9 cellular contexts compared by ENCODE assay signal in the genomic region with DNA sequence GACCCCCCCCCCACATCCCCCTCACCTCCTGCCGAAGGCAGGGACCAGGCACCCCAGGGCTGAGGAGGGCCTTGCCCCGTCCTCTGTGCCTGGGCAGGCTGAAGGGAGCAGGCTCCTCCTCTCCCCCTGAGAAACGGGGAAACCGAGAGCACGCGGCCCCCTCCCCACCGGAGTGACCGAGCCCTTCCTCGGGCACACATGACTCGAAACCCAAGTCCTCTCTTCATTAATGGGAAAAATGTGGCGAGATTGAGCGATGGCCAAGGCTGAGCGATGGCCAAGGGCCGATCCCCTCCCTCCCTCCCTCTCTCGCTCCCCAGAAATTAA. TPM values are rescaled to one million over a fixed set of nuclear protein-coding genes. Genes with fewer than 3 reads are reported as not detected.
DNase-seq lines count a peak whose midpoint lies in the region; ATAC-seq and TF ChIP-seq lines count a peak whose summit lies in the region.
"Had no signal": no experiment of that assay in that cellular context is flagged by ENCODE, and none has a peak within 500 bp of the region (broad histone marks: within the 10 kb centered on the region; RNA-seq: fewer than 3 reads in every experiment).

No MANE protein-coding gene starts in this region.

- TF ChIP-seq CTCF in chondrocyte (IDR thresholded peaks at IDR 0.05) (no peak), thoracic aorta (IDR thresholded peaks at IDR 0.05) (no peak)

- no peaks in the 10 kb centered on the region for H3K36me3 Mint-ChIP-seq in activated CD4-positive, alpha-beta T cell treated with anti-CD3 and anti-CD28 coated beads, Interleukin-2, amount 10 ng/mL, durations not matched to agents 24 days and 14 days (ENCODE audit: low read depth)
- no peaks in the 10 kb centered on the region for H3K36me3 Mint-ChIP-seq in chondrocyte (ENCODE audit: low read depth)

- H2AK5ac ChIP-seq in mesenchymal stem cell (ENCODE audit: low read length, severe bottlenecking), result no peak overlapping the region

- H3K4me2 ChIP-seq in mesenchymal stem cell (ENCODE audit: low read length, poor library complexity, severe bottlenecking), result peak overlapping the region; percentile 86

- H3K27ac Mint-ChIP-seq in activated CD4-positive, alpha-beta T cell treated with anti-CD3 and anti-CD28 coated beads, Interleukin-2, amount 10 ng/mL, durations not matched to agents 24 days and 14 days, result no peak overlapping the region
- H3K27ac Mint-ChIP-seq in chondrocyte (ENCODE audit: unreplicated experiment), result peak overlapping the region; percentile 73

- peaks cover 2% of the 10 kb centered on the region for H3K4me1 Mint-ChIP-seq in activated CD4-positive, alpha-beta T cell treated with anti-CD3 and anti-CD28 coated beads, Interleukin-2, amount 10 ng/mL, durations not matched to agents 24 days and 14 days
- H3K4me1 Mint-ChIP-seq in chondrocyte (ENCODE audit: low read depth), result peaks cover 52% of the 10 kb centered on the region

- H3K14ac ChIP-seq in mesenchymal stem cell (ENCODE audit: low read length in 2 of 2), result peak overlapping the region in 1 of 2 experiments; percentile 97

- H4K8ac ChIP-seq in mesenchymal stem cell (ENCODE audit: low read length), result peak overlapping the region; percentile 86

- no peaks in the 10 kb centered on the region for H3K9me3 Mint-ChIP-seq in activated CD4-positive, alpha-beta T cell treated with anti-CD3 and anti-CD28 coated beads, Interleukin-2, amount 10 ng/mL, durations not matched to agents 24 days and 14 days
- no peaks in the 10 kb centered on the region for H3K9me3 Mint-ChIP-seq in chondrocyte (ENCODE audit: low read depth)

- H3K4me1 ChIP-seq in mesenchymal stem cell (ENCODE audit: control insufficient read depth, insufficient read depth, low read depth, low read length) (peaks cover 31% of the 10 kb centered on the region), thoracic aorta (ENCODE audit: control insufficient read depth in 1 of 2, low read depth in 2 of 2) (peaks cover 3 to 33% of the 10 kb centered on the region in 2 donors)

- peak overlapping the region; percentile 56 for H3K4me3 Mint-ChIP-seq in activated CD4-positive, alpha-beta T cell treated with anti-CD3 and anti-CD28 coated beads, Interleukin-2, amount 10 ng/mL, durations not matched to agents 24 days and 14 days
- peak overlapping the region; percentile 69 for H3K4me3 Mint-ChIP-seq in chondrocyte (ENCODE audit: unreplicated experiment)

- H3K79me1 ChIP-seq in mesenchymal stem cell (replicated peaks; ENCODE audit: low read length, poor library complexity, severe bottlenecking), result no peaks in the 10 kb centered on the region

- peaks cover 53% of the 10 kb centered on the region for H3K27me3 Mint-ChIP-seq in activated CD4-positive, alpha-beta T cell treated with anti-CD3 and anti-CD28 coated beads, Interleukin-2, amount 10 ng/mL, durations not matched to agents 24 days and 14 days
- no peaks in the 10 kb centered on the region for H3K27me3 Mint-ChIP-seq in chondrocyte (ENCODE audit: low read depth)

- peak overlapping the region; percentile 81 to 97 for H3K18ac ChIP-seq in mesenchymal stem cell (ENCODE audit: low read depth in 1 of 2, low read length in 2 of 2)

- peak overlapping the region; percentile 54 to 73 for H3K4me3 ChIP-seq in mesenchymal stem cell (ENCODE audit: insufficient read depth in 1 of 2, low read depth in 1 of 2, low read length in 2 of 2)
- H3K4me3 ChIP-seq in thoracic aorta, result peak overlapping the region; percentile 78

- H2BK15ac ChIP-seq in mesenchymal stem cell (ENCODE audit: low read depth, poor library complexity, severe bottlenecking), result peak overlapping the region; percentile 100

- H3K36me3 ChIP-seq in mesenchymal stem cell (ENCODE audit: control insufficient read depth in 1 of 2, insufficient read depth in 2 of 2, low read depth in 1 of 2, low read length in 2 of 2) (peaks cover 0 to 2% of the 10 kb centered on the region in 2 experiments), thoracic aorta (no peaks in the 10 kb centered on the region)
- H3K36me3 ChIP-seq: right lobe of liver had no signal

- peak overlapping the region; percentile 81 for H3K9ac ChIP-seq in mesenchymal stem cell (ENCODE audit: low read length)

- H3K27ac ChIP-seq in mesenchymal stem cell (ENCODE audit: low read length, poor library complexity, severe bottlenecking) (no peak overlapping the region), thoracic aorta (peak overlapping the region; percentile 34 to 44)
- H3K27ac ChIP-seq: right lobe of liver had no signal

- H2BK5ac ChIP-seq in mesenchymal stem cell (ENCODE audit: low read depth, low read length, poor library complexity, severe bottlenecking), result no peak overlapping the region

- H2AFZ ChIP-seq in mesenchymal stem cell (ENCODE audit: low read depth, low read length), result peak overlapping the region; percentile 51

- no peak overlapping the region for H3K23ac ChIP-seq in mesenchymal stem cell (ENCODE audit: low read length in 2 of 2)

- 0% methylated on average over 8 of the region's 15 CpGs for WGBS in mesenchymal stem cell

- no peak for DNase-seq in activated CD4-positive, alpha-beta T cell treated with anti-CD3 and anti-CD28 coated beads, Interleukin-2, amount 10 ng/mL, durations not matched to agents 24 days and 14 days
- DNase-seq in activated CD4-positive, alpha-beta T cell treated with anti-CD3 and anti-CD28 coated beads for 48 hours, result no peak
- DNase-seq in chondrocyte (ENCODE audit: low spot score), result no peak
- DNase-seq in mesenchymal stem cell, result no peak
- no peak for DNase-seq in thoracic aorta (ENCODE audit: low spot score)
- DNase-seq in mesenteric fat pad (ENCODE audit: low spot score), result no peak
- DNase-seq in C1 segment of cervical spinal cord (lab: John Stamatoyannopoulos, UW), result no peak

- H3K27me3 ChIP-seq in mesenchymal stem cell (ENCODE audit: control insufficient read depth in 1 of 2, insufficient read depth in 1 of 2, low read length in 2 of 2), result peaks cover 0 to 60% of the 10 kb centered on the region in 2 experiments
- H3K27me3 ChIP-seq in thoracic aorta (replicated peaks; ENCODE audit: insufficient read depth), result no peaks in the 10 kb centered on the region
- H3K27me3 ChIP-seq: right lobe of liver had no signal

- H4K91ac ChIP-seq in mesenchymal stem cell (ENCODE audit: low read length), result peak overlapping the region; percentile 91

- peak overlapping the region; percentile 34 to 98 for H2BK12ac ChIP-seq in mesenchymal stem cell (ENCODE audit: low read length in 2 of 2)

- intact Hi-C loops in activated CD4-positive, alpha-beta T cell treated with anti-CD3 and anti-CD28 coated beads, Interleukin-2, amount 10 ng/mL, durations not matched to agents 24 days and 14 days (cut with micrococcal nuclease), result no loop called here

- no peak for ATAC-seq in thoracic aorta (ENCODE audit: insufficient number of reproducible peaks, low FRiP score, low read depth)
- no peak for ATAC-seq in HG02852 (IDR thresholded peaks at IDR 0.05; ENCODE audit: unreplicated experiment)

- peak overlapping the region; percentile 88 to 96 for H3K4ac ChIP-seq in mesenchymal stem cell (ENCODE audit: low read depth in 1 of 2, low read length in 2 of 2)

- no peaks in the 10 kb centered on the region for H3K9me3 ChIP-seq in mesenchymal stem cell (ENCODE audit: control insufficient read depth, low read length)
- H3K9me3 ChIP-seq in thoracic aorta, result no peaks in the 10 kb centered on the region
- H3K9me3 ChIP-seq: right lobe of liver had no signal

- H2BK120ac ChIP-seq in mesenchymal stem cell (ENCODE audit: low read depth, low read length), result peak overlapping the region; percentile 86

RNA-seq across cellular contexts. Expression of gene EPHB3, which starts 7.0 kb away (rescaled TPM):
- total RNA-seq in activated CD4-positive, alpha-beta T cell treated with anti-CD3 and anti-CD28 coated beads, Interleukin-2, amount 10 ng/mL, durations not matched to agents 24 days and 14 days, result 0.05 TPM in 1 of 2 replicates, not detected in the other
- total RNA-seq in chondrocyte, result 7.2 to 11.6 TPM (median 7.5 TPM) in 3 replicates
- polyA plus RNA-seq in mesenchymal stem cell (2013, experiment 1 of 2), result 2.3 TPM
- 2.2 TPM for polyA plus RNA-seq in mesenchymal stem cell (2013, experiment 2 of 2)
- total RNA-seq in thoracic aorta, result 1 to 10 TPM; 2.8 to 5.0 TPM
- 1.6 TPM for total RNA-seq in mesenteric fat pad
